ENCODE assay signal across 16 cellular contexts in the genomic region with DNA sequence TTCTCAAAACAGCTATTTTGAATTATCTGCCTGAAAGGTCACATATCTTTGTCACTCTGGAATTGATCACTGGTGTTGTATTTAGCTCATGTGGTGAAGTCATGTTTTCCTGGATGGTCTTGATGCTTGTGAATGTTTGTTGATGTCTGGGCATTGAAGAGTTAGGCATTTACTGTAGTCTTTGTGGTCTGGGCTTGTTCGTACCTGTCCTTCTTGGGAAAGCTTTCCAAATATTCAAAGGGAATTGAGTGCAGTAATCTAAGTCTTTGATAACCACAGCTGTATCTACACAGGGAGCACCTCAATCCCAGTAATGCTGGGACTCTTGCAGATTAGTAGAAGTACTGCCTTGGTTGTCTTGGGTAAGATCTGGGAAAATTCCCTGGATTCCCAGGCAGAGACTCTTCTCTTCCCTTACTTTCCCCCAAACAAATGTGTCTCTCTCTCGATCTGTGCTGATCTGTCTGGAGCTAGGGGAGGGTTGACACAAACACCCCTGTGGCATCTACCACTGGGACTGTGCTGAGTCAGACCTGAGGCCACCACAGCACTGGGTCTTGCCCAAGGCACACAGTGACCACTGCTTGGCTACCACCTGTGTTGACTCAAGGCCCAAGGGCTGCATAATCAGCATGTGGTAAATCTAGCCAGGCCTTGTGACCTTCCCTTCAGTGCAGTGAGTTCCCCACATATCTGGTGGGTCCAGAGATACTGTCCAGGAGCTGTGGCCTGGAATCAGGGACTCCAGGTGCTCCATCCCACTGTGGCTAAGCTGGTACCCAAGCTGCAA. TPM values are rescaled to one million over a fixed set of nuclear protein-coding genes. Genes with fewer than 3 reads are reported as not detected.
"Had no signal": no experiment of that assay in that cellular context is flagged by ENCODE, and none has a peak within 500 bp of the region (broad histone marks: within the 10 kb centered on the region; RNA-seq: fewer than 3 reads in every experiment).

No MANE protein-coding gene starts in this region.

- H3K79me2 ChIP-seq: parathyroid adenoma had no signal

- H3K9me3 ChIP-seq: gastrocnemius medialis had no signal

- H3K36me3 ChIP-seq: gastrocnemius medialis, heart right ventricle had no signal

- DNase-seq: activated CD4-positive, alpha-beta T cell treated with anti-CD3 and anti-CD28 coated beads, Interleukin-2, amount 50 U/mL, for 48 hours; activated gamma-delta T cell; endodermal cell; gastrocnemius medialis; heart right ventricle; mesendoderm; natural killer cell; stimulated activated CD4-positive, alpha-beta T cell treated with anti-CD3 and anti-CD28 coated beads, Interleukin-4, amount 100 ng/mL, for 4 hours; stimulated activated naive B cell treated with anti-CD40 and anti-IgM and Interleukin-4, amounts not matched to agents 10 μg/mL and 1 μg/mL and 100 μg/mL, for 72 hours; T-helper 2 cell had no signal

- H3K4me1 ChIP-seq: gastrocnemius medialis, parathyroid adenoma had no signal

- H3K9ac ChIP-seq: parathyroid adenoma had no signal

- H2AFZ ChIP-seq: parathyroid adenoma had no signal

- H3K4me3 ChIP-seq: gastrocnemius medialis, heart right ventricle, smooth muscle cell had no signal

- ATAC-seq: gastrocnemius medialis; heart right ventricle; sciatic nerve; stimulated activated naive B cell treated with anti-CD40 and anti-IgM and Interleukin-4, amounts not matched to agents 10 μg/mL and 1 μg/mL and 100 μg/mL, for 72 hours had no signal

- H3K4me2 ChIP-seq: smooth muscle cell had no signal

- H3K27ac ChIP-seq: gastrocnemius medialis, parathyroid adenoma had no signal

RNA-seq across cellular contexts. Expression of a gene that starts 5.5 kb away (rescaled TPM):
- total RNA-seq: endodermal cell, kidney epithelial cell, smooth muscle cell had no signal
- polyA plus RNA-seq: smooth muscle cell had no signal

RNA-seq across cellular contexts. Expression of a gene that starts 20.2 kb away (rescaled TPM):
- total RNA-seq: activated naive CD4-positive, alpha-beta T cell treated with anti-CD3 and anti-CD28 coated beads, Interleukin-2, amount 50 U/mL, for 72 hours; cardiac septum; endodermal cell; gastrocnemius medialis; heart right ventricle; kidney epithelial cell; natural killer cell; sciatic nerve; smooth muscle cell had no signal
- polyA plus RNA-seq: heart right ventricle, smooth muscle cell had no signal

RNA-seq across cellular contexts. Expression of a gene that starts 37.7 kb away (rescaled TPM):
- total RNA-seq: endodermal cell, kidney epithelial cell, smooth muscle cell had no signal
- polyA plus RNA-seq: smooth muscle cell had no signal
